1 cellular context compared by ENCODE assay signal in the genomic region with DNA sequence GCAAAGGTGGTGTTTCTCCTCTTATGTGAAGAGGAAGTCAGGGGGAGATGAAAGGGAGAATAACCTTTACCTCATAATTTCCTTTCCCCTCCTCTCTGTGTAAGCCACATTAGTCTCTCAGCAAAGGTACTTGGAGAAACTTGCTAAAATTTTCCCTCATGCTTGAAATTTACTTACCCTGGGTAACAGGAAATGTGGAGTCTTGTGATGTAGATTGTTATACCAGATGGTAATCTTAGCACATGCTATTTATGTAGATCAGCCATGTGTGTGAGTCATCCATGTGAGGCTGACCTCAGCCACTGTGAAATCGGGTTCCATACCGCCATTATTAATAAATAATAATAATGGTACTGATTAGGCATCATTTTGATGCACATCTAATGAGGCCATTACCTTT.
TF ChIP-seq lines count a peak whose summit lies in the region.

No MANE protein-coding gene starts in this region.

TF ChIP-seq in SK-N-SH, 30 proteins besides CTCF, POLR2A, EP300 and RAD21 (continued from another document):
- TF ChIP-seq, protein P1, sequence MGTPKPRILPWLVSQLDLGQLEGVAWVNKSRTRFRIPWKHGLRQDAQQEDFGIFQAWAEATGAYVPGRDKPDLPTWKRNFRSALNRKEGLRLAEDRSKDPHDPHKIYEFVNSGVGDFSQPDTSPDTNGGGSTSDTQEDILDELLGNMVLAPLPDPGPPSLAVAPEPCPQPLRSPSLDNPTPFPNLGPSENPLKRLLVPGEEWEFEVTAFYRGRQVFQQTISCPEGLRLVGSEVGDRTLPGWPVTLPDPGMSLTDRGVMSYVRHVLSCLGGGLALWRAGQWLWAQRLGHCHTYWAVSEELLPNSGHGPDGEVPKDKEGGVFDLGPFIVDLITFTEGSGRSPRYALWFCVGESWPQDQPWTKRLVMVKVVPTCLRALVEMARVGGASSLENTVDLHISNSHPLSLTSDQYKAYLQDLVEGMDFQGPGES (IDR thresholded peaks at IDR 0.05; ENCODE audit: low read depth, low read length): no peak
- TF ChIP-seq FOXM1 (IDR thresholded peaks at IDR 0.05; ENCODE audit: low read depth) (no peak), MXI1 (IDR thresholded peaks at IDR 0.05; ENCODE audit: low read depth, low read length) (no peak), RCOR1 (IDR thresholded peaks at IDR 0.05; ENCODE audit: low read length) (no peak), GATA2 (CRISPR knock-in tag; IDR thresholded peaks at IDR 0.05) (no peak), MEF2A (IDR thresholded peaks at IDR 0.05; ENCODE audit: borderline replicate concordance, low read depth) (no peak), TCF12 (IDR thresholded peaks at IDR 0.05) (peak; percentile 42; the same call in 1 of the 2 replicates)
- TF ChIP-seq, protein P2, sequence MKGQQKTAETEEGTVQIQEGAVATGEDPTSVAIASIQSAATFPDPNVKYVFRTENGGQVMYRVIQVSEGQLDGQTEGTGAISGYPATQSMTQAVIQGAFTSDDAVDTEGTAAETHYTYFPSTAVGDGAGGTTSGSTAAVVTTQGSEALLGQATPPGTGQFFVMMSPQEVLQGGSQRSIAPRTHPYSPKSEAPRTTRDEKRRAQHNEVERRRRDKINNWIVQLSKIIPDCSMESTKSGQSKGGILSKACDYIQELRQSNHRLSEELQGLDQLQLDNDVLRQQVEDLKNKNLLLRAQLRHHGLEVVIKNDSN (IDR thresholded peaks at IDR 0.05; ENCODE audit: borderline replicate concordance, low read depth): no peak
- TF ChIP-seq, protein P3, sequence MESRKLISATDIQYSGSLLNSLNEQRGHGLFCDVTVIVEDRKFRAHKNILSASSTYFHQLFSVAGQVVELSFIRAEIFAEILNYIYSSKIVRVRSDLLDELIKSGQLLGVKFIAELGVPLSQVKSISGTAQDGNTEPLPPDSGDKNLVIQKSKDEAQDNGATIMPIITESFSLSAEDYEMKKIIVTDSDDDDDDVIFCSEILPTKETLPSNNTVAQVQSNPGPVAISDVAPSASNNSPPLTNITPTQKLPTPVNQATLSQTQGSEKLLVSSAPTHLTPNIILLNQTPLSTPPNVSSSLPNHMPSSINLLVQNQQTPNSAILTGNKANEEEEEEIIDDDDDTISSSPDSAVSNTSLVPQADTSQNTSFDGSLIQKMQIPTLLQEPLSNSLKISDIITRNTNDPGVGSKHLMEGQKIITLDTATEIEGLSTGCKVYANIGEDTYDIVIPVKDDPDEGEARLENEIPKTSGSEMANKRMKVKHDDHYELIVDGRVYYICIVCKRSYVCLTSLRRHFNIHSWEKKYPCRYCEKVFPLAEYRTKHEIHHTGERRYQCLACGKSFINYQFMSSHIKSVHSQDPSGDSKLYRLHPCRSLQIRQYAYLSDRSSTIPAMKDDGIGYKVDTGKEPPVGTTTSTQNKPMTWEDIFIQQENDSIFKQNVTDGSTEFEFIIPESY (IDR thresholded peaks at IDR 0.05; ENCODE audit: borderline replicate concordance, low read depth): no peak
- TF ChIP-seq, protein P4, sequence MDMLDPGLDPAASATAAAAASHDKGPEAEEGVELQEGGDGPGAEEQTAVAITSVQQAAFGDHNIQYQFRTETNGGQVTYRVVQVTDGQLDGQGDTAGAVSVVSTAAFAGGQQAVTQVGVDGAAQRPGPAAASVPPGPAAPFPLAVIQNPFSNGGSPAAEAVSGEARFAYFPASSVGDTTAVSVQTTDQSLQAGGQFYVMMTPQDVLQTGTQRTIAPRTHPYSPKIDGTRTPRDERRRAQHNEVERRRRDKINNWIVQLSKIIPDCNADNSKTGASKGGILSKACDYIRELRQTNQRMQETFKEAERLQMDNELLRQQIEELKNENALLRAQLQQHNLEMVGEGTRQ (IDR thresholded peaks at IDR 0.05; ENCODE audit: borderline replicate concordance, low read depth, low read length): no peak
